8 cellular contexts compared by ENCODE assay signal in genomic region chr10:24196426-24197039, GRCh38. TPM values are rescaled to one million over a fixed set of nuclear protein-coding genes. Genes with fewer than 3 reads are reported as not detected.
DNase-seq lines count a peak whose midpoint lies in the region; ATAC-seq and TF ChIP-seq lines count a peak whose summit lies in the region.

No MANE protein-coding gene starts in this region.

- H3K4me3 ChIP-seq in cardiac fibroblast (replicated peaks in 1 of 2; ENCODE audit: low read depth in 2 of 2, low read length in 2 of 2) = no peak overlapping the region

- CTCF ChIA-PET in WTC11 (lab: Charles Lee) = interaction anchor here (0.6 to 1.7 kb wide), 8 partner anchors 13 to 324 kb away, joined by 3 to 25 read pairs (median 3); partner anchors contain the start of gene KIAA1217

- TF ChIP-seq CTCF in HFFc6 (IDR thresholded peaks at IDR 0.05) (peak; percentile 98), WTC11 (IDR thresholded peaks at IDR 0.05) (peak; percentile 94), cardiac fibroblast (IDR thresholded peaks at IDR 0.05; ENCODE audit: low read depth, low read length) (peak; percentile 93)

- POLR2A ChIA-PET in WTC11 (lab: Charles Lee) = no interaction called here

- H3K36me3 Mint-ChIP-seq in HFFc6 (ENCODE audit: low read depth) (no peaks in the 10 kb centered on the region), WTC11 (no peaks in the 10 kb centered on the region)

- peak; percentile 92 for ATAC-seq in WTC11

- H3K4me1 Mint-ChIP-seq in HFFc6 (ENCODE audit: low read depth) (no peaks in the 10 kb centered on the region), WTC11 (peaks cover 4% of the 10 kb centered on the region)

- DNase-seq in NCI-H1436 (lab: John Stamatoyannopoulos, UW) (peak; percentile 30), NCI-H1436 treated with DMSO at 0.1 percent for 48 hours (lab: John Stamatoyannopoulos, UW) (no peak), HFFc6 (peak; percentile 52), NCI-H1048 (lab: John Stamatoyannopoulos, UW) (peak; percentile 23), WTC11 (ENCODE audit: low spot score) (peak; percentile 88), cardiac fibroblast (ENCODE audit: low read depth in 2 of 2) (peak; percentile 71 to 76), kidney glomerular epithelial cell (lab: John Stamatoyannopoulos, UW) (peak; percentile 44)
- DNase-seq in stimulated activated CD4-positive, alpha-beta T cell treated with anti-CD3 and anti-CD28 coated beads, Interleukin-4, amount 100 ng/mL, for 4 hours = peak; percentile 33 to 59

- H3K27me3 Mint-ChIP-seq in HFFc6 (ENCODE audit: insufficient read depth) (peaks cover 7% of the 10 kb centered on the region), WTC11 (ENCODE audit: low read depth) (no peaks in the 10 kb centered on the region)

- H3K27ac Mint-ChIP-seq in HFFc6 = no peak overlapping the region
- H3K27ac Mint-ChIP-seq in WTC11 = no peak overlapping the region

- H3K4me3 Mint-ChIP-seq in HFFc6 = no peak overlapping the region
- H3K4me3 Mint-ChIP-seq in WTC11 = no peak overlapping the region

- H3K9me3 Mint-ChIP-seq in HFFc6 = no peaks in the 10 kb centered on the region
- H3K9me3 Mint-ChIP-seq in WTC11 = no peaks in the 10 kb centered on the region

TF ChIP-seq in WTC11, 78 proteins besides CTCF, POLR2A, EP300 and RAD21:
- TF ChIP-seq ZBTB21 (CRISPR knock-in tag; IDR thresholded peaks at IDR 0.05; ENCODE audit: borderline replicate concordance) (no peak), E2F5 (CRISPR knock-in tag; IDR thresholded peaks at IDR 0.05) (no peak), CREM (CRISPR knock-in tag; IDR thresholded peaks at IDR 0.05) (no peak), RORB (CRISPR knock-in tag; IDR thresholded peaks at IDR 0.05) (no peak), ZNF263 (CRISPR knock-in tag; IDR thresholded peaks at IDR 0.05; ENCODE audit: low read depth) (no peak), SP1 (CRISPR knock-in tag; conservative IDR thresholded peaks at IDR 0.05) (no peak)
- TF ChIP-seq, protein P1, sequence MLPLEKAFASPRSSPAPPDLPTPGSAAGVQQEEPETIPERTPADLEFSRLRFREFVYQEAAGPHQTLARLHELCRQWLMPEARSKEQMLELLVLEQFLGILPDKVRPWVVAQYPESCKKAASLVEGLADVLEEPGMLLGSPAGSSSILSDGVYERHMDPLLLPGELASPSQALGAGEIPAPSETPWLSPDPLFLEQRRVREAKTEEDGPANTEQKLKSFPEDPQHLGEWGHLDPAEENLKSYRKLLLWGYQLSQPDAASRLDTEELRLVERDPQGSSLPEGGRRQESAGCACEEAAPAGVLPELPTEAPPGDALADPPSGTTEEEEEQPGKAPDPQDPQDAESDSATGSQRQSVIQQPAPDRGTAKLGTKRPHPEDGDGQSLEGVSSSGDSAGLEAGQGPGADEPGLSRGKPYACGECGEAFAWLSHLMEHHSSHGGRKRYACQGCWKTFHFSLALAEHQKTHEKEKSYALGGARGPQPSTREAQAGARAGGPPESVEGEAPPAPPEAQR (CRISPR knock-in tag; IDR thresholded peaks at IDR 0.05) = no peak
- TF ChIP-seq, protein P2, sequence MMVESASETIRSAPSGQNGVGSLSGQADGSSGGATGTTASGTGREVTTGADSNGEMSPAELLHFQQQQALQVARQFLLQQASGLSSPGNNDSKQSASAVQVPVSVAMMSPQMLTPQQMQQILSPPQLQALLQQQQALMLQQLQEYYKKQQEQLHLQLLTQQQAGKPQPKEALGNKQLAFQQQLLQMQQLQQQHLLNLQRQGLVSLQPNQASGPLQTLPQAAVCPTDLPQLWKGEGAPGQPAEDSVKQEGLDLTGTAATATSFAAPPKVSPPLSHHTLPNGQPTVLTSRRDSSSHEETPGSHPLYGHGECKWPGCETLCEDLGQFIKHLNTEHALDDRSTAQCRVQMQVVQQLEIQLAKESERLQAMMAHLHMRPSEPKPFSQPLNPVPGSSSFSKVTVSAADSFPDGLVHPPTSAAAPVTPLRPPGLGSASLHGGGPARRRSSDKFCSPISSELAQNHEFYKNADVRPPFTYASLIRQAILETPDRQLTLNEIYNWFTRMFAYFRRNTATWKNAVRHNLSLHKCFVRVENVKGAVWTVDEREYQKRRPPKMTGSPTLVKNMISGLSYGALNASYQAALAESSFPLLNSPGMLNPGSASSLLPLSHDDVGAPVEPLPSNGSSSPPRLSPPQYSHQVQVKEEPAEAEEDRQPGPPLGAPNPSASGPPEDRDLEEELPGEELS (CRISPR knock-in tag; IDR thresholded peaks at IDR 0.05) = no peak

RNA-seq across cellular contexts. Expression of gene KIAA1217, which starts 12.4 kb away (rescaled TPM):
- 1 to 10 TPM; 1.3 to 2.1 (median 2.0) TPM for total RNA-seq in HFFc6 (2021; fragmentation: NEBNext Ultra II Directional; extraction: Animal tissue kit (Norgen Biotek cat#: 25700))
- 19.7 to 23.4 TPM (median 20.6 TPM) in 3 replicates for total RNA-seq in WTC11 (2021)
